8 cellular contexts compared by ENCODE assay signal in the genomic region with DNA sequence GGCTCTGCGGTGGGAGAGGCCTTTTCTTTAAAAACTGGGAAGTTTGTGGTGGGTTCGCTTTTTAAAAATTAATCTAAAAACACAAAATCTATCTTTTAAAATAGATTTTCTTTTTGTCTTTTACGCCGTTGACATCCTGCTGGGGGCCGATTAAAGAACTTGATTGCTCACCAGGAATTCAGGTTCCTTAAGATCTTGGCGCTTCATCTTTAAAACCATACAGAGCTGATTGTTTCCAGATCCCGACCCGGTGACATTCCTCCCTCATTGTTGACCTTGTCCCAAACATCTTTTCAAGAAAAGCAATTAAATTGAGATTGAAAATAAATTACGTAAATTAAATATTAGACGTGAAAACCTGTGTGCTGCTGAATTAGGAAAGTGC. TPM values are rescaled to one million over a fixed set of nuclear protein-coding genes. Genes with fewer than 3 reads are reported as not detected.
DNase-seq lines count a peak whose midpoint lies in the region; ATAC-seq, FAIRE-seq and TF ChIP-seq lines count a peak whose summit lies in the region.

No MANE protein-coding gene starts in this region.

- no peaks in the 10 kb centered on the region for H3K9me2 ChIP-seq in neural cell (ENCODE audit: insufficient read depth, low read length)

- H3K79me2 ChIP-seq in H1 (ENCODE audit: control insufficient read depth in 1 of 2, insufficient read depth in 2 of 2, low read length in 2 of 2), result peaks cover 4 to 33% of the 10 kb centered on the region in 2 experiments; a peak in 3 of 4 replicates
- peaks cover 31% of the 10 kb centered on the region for H3K79me2 ChIP-seq in neural cell (replicated peaks; ENCODE audit: insufficient read depth, low read length)

- H3F3A ChIP-seq in neural cell (ENCODE audit: insufficient read depth, low read length, poor library complexity, severe bottlenecking), result no peaks in the 10 kb centered on the region

- H3K56ac ChIP-seq in H1 (replicated peaks; ENCODE audit: insufficient read length, low read depth, low read length), result no peak overlapping the region

- no peak overlapping the region for H3K14ac ChIP-seq in H1 (ENCODE audit: insufficient read length)

- H3K9me3 ChIP-seq in BLaER1 (no peaks in the 10 kb centered on the region), H1 (ENCODE audit: insufficient read depth in 2 of 2, low read depth in 1 of 2, low read length in 1 of 2) (no peaks in the 10 kb centered on the region), neural cell (ENCODE audit: low read length) (no peaks in the 10 kb centered on the region)

- TF ChIP-seq POLR2A in NB4 (IDR thresholded peaks at IDR 0.05; ENCODE audit: extremely low read depth, insufficient read length) (no peak), H1 (IDR thresholded peaks at IDR 0.05; ENCODE audit: control extremely low read depth in 1 of 2, low read depth in 2 of 2, low read length in 2 of 2) (no peak)

- peak overlapping the region; percentile 81 for H3K4me3 ChIP-seq in BLaER1
- peak overlapping the region; percentile 59 for H3K4me3 ChIP-seq in NB4 (ENCODE audit: low read depth, low read length)
- H3K4me3 ChIP-seq in H1 (ENCODE audit: extremely low read depth in 1 of 4, insufficient read depth in 2 of 4, low read depth in 3 of 4, low read length in 4 of 4), result peak overlapping the region; percentile 67 to 88 (median 81)
- peak overlapping the region; percentile 90 for H3K4me3 ChIP-seq in neural cell (ENCODE audit: low read length)

- H2BK120ac ChIP-seq in H1 (replicated peaks; ENCODE audit: low read depth, low read length), result no peak overlapping the region

- TF ChIP-seq RAD21 in H1 (IDR thresholded peaks at IDR 0.05 in 1 of 2, conservative IDR thresholded peaks at IDR 0.05 in 1 of 2; ENCODE audit: low read depth in 2 of 2, low read length in 2 of 2) (no peak), neural cell (conservative IDR thresholded peaks at IDR 0.05) (no peak)

- H2BK5ac ChIP-seq in H1 (ENCODE audit: low read depth, low read length), result no peak overlapping the region; the same call in 1 of the 2 replicates

- H3K27me3 ChIP-seq in BLaER1 (peaks cover 9% of the 10 kb centered on the region; the same call in 1 of the 2 replicates), H1 (replicated peaks in 1 of 4; ENCODE audit: control insufficient read depth in 3 of 4, extremely low read depth in 1 of 4, insufficient read depth in 3 of 4, low read length in 3 of 4) (no peaks in the 10 kb centered on the region; a peak in 1 of 7 replicates), neural cell (ENCODE audit: insufficient read depth, low read depth, low read length) (no peaks in the 10 kb centered on the region)

- POLR2A ChIA-PET in H1 (lab: Charles Lee; ENCODE audit: partially characterized antibody), result interaction anchor here (0.6 to 6.1 kb wide), 23 partner anchors 9 to 99 kb away, joined by 3 to 113 read pairs (median 8); a partner anchor contains a TSS

- H3K4me1 ChIP-seq in BLaER1 (peaks cover 10% of the 10 kb centered on the region), H1 (replicated peaks in 1 of 4; ENCODE audit: control insufficient read depth in 3 of 4, insufficient read depth in 4 of 4, low read length in 3 of 4) (peaks cover 0 to 16% (median 11%) of the 10 kb centered on the region in 4 experiments; a peak in 6 of 7 replicates)

- no peak overlapping the region for H2BK20ac ChIP-seq in H1 (ENCODE audit: low read length)

- no peak overlapping the region for H3K23ac ChIP-seq in H1 (ENCODE audit: insufficient read length)

- no peak for TF ChIP-seq EP300 in H1 (IDR thresholded peaks at IDR 0.05; ENCODE audit: borderline replicate concordance in 1 of 2, low read depth in 2 of 2, low read length in 2 of 2)
- no peak for TF ChIP-seq EP300 in neural cell (conservative IDR thresholded peaks at IDR 0.05; ENCODE audit: poor library complexity, severe bottlenecking)

- H3K79me1 ChIP-seq in H1 (ENCODE audit: low read depth, low read length), result 0 out of 2 replicates have a peak, but pooled peaks cover 7% of the 10 kb centered on the region

- H2BK12ac ChIP-seq in H1 (ENCODE audit: low read depth, low read length), result no peak overlapping the region

- peak overlapping the region; percentile 68; the same call in 1 of the 2 replicates for H4K8ac ChIP-seq in H1 (ENCODE audit: extremely low read depth, insufficient read depth, low read length)

- no peak overlapping the region for H3K18ac ChIP-seq in H1 (ENCODE audit: extremely low read depth, low read length)

- 14% methylated on average over 10 of the region's 10 CpGs; no CpG with 5 or more reads in 1 of the 2 experiments for WGBS in H1 (ENCODE audit: extremely low coverage in 1 of 2, insufficient coverage in 1 of 2, insufficient read length in 1 of 2, insufficient replicate concordance in 2 of 2, low coverage in 1 of 2, low lambda C conversion rate in 2 of 2, missing lambda C conversion rate in 1 of 2), 2 experiments

- H3K4me2 ChIP-seq in BLaER1 (peak overlapping the region; percentile 90), H1 (ENCODE audit: insufficient read depth in 1 of 2, low read depth in 2 of 2, low read length in 2 of 2) (peak overlapping the region; percentile 86 to 98), neural cell (ENCODE audit: low read length) (peak overlapping the region; percentile 7)

- CTCF ChIA-PET in H1 (lab: Charles Lee; ENCODE audit: partially characterized antibody), result interaction anchor here (0.7 to 32.7 kb wide), 8 partner anchors 10 to 99 kb away, joined by 3 to 786 read pairs (median 12); no protein-coding TSS in a partner anchor

- H2AFZ ChIP-seq in H1 (ENCODE audit: low read length) (no peak overlapping the region), neural cell (ENCODE audit: low read depth, low read length) (peak overlapping the region; percentile 87)

- no peaks in the 10 kb centered on the region for H3K36me3 ChIP-seq in BLaER1
- H3K36me3 ChIP-seq in H1 (ENCODE audit: control insufficient read depth in 2 of 4, insufficient read depth in 4 of 4, low read length in 3 of 4), result no peaks in the 10 kb centered on the region
- no peaks in the 10 kb centered on the region for H3K36me3 ChIP-seq in neural cell (ENCODE audit: insufficient read depth, low read length)

- no peak for DNase-seq in NB4 (ENCODE audit: low read depth)
- no peak for DNase-seq in H1 (ENCODE audit: low read depth in 1 of 2, low spot score in 2 of 2)
- no peak for DNase-seq in GM13977 (ENCODE audit: low spot score)

- H2AK5ac ChIP-seq in H1 (ENCODE audit: low read depth, low read length), result no peak overlapping the region

- H3K27ac ChIP-seq in BLaER1, result no peak overlapping the region
- H3K27ac ChIP-seq in H1 (ENCODE audit: low read depth, low read length), result no peak overlapping the region
- peak overlapping the region; percentile 95 for H3K27ac ChIP-seq in neural cell (ENCODE audit: low read length)

- peaks cover 8% of the 10 kb centered on the region; the same call in 1 of the 2 replicates for H3K23me2 ChIP-seq in H1 (ENCODE audit: low read depth, low read length)

- no peak overlapping the region for H2BK15ac ChIP-seq in H1 (ENCODE audit: low read length)

- no peak for TF ChIP-seq CTCF in NB4 (IDR thresholded peaks at IDR 0.05; ENCODE audit: low read depth, low read length)
- TF ChIP-seq CTCF in H1 (IDR thresholded peaks at IDR 0.05; ENCODE audit: control extremely low read depth in 1 of 3, insufficient read depth in 1 of 3, low read depth in 1 of 3, low read length in 3 of 3), result no peak
- no peak for TF ChIP-seq CTCF in neural cell (IDR thresholded peaks at IDR 0.05; ENCODE audit: poor library complexity, severe bottlenecking)
- no peak for TF ChIP-seq CTCF in GM13977 (IDR thresholded peaks at IDR 0.05; ENCODE audit: extremely low read depth, insufficient read depth, missing control alignments)

- H4K5ac ChIP-seq in H1 (ENCODE audit: insufficient read length, low read depth, low read length), result no peak overlapping the region

- no peaks in the 10 kb centered on the region for H4K20me1 ChIP-seq in BLaER1
- no peaks in the 10 kb centered on the region for H4K20me1 ChIP-seq in H1 (replicated peaks in 1 of 2; ENCODE audit: control insufficient read depth in 1 of 2, insufficient read depth in 2 of 2, low read length in 2 of 2)
- H4K20me1 ChIP-seq in neural cell (ENCODE audit: insufficient read depth), result no peaks in the 10 kb centered on the region

- peak overlapping the region; percentile 72 for H3K9ac ChIP-seq in BLaER1
- peak overlapping the region in 3 of 4 experiments; percentile 3 to 76 (median 61); a peak in 3 of 7 replicates for H3K9ac ChIP-seq in H1 (replicated peaks in 1 of 4; ENCODE audit: extremely low read depth in 1 of 4, low read depth in 3 of 4, low read length in 3 of 4)
- peak overlapping the region; percentile 93 for H3K9ac ChIP-seq in neural cell (ENCODE audit: low read length)

- in situ Hi-C loops in GM13977 (cut with MboI; ENCODE audit: low pct_unique_long_range_greater_than_20kb, low sequenced_read_pairs, unreplicated experiment), result no loop called here

- H3K4ac ChIP-seq in H1 (replicated peaks; ENCODE audit: insufficient read length, low read depth, low read length), result no peak overlapping the region

- H4K91ac ChIP-seq in H1 (replicated peaks; ENCODE audit: insufficient read length, low read length), result no peak overlapping the region

- ATAC-seq in HG02884 (IDR thresholded peaks at IDR 0.05; ENCODE audit: unreplicated experiment), result no peak
- no peak for ATAC-seq in HG03108 (IDR thresholded peaks at IDR 0.05; ENCODE audit: unreplicated experiment)
- no peak for ATAC-seq in HG03520 (IDR thresholded peaks at IDR 0.05; ENCODE audit: unreplicated experiment)

- FAIRE-seq in H1 (lab: Jason Lieb, UNC), result no peak

TF ChIP-seq in H1, 55 proteins besides CTCF, POLR2A, EP300 and RAD21 (continues in another document):
- peak; percentile 83 for TF ChIP-seq NANOG (IDR thresholded peaks at IDR 0.05; ENCODE audit: insufficient read depth, low read depth, low read length, poor library complexity, severe bottlenecking)

RNA-seq across cellular contexts. Expression of a gene that starts 0.5 kb away (rescaled TPM):
- total RNA-seq in H1 (2021; fragmentation: NEBNext Ultra II Directional; extraction: Animal tissue kit (Norgen Biotek cat#: 25700)), result 17.9 and 18.3 TPM in 2 replicates
- polyA plus RNA-seq in H1 (2011; rRNA removed) (5.6 and 6.4 TPM in 2 replicates), neural cell (61.8 and 69.6 TPM in 2 replicates)
- 7.0 TPM for polyA plus RNA-seq in H1 (2011; cell fraction: cytosol; rRNA removed)
- 5.8 TPM for polyA plus RNA-seq in H1 (2011; cell fraction: nucleus; rRNA removed)
- polyA plus RNA-seq in H1 (2012, experiment 1 of 2), result 6.1 to 9.7 TPM (median 7.1 TPM) in 4 replicates
- polyA plus RNA-seq in H1 (2012, experiment 2 of 2), result 1.8 TPM
- 7.0 TPM for polyA plus RNA-seq in H1 (2013, experiment 1 of 2)
- 7.3 TPM for polyA plus RNA-seq in H1 (2013, experiment 2 of 2)
- 9.1 and 10.0 TPM in 2 replicates for polyA minus RNA-seq in H1 (2011; rRNA and poly(A)+ RNA removed)
- 13.1 TPM for polyA minus RNA-seq in H1 (2011; cell fraction: cytosol; rRNA and poly(A)+ RNA removed)
- 15.7 TPM for polyA minus RNA-seq in H1 (2011; cell fraction: nucleus; rRNA and poly(A)+ RNA removed)
- 121 and 125 TPM in 2 replicates for polyA minus RNA-seq in neural cell

Comparison
In these comparisons a context has a peak if more than half of its experiments do, and no peak if none do; other contexts are left out.
1. H3K4me2 ChIP-seq: peak in every context shown above with its lines; median percentile 92 in H1; 90 in BLaER1; 7 in neural cell.